ENCODE assay signal across 21 cellular contexts in genomic region chr7:95804090-95804489, GRCh38. TPM values are rescaled to one million over a fixed set of nuclear protein-coding genes. Genes with fewer than 3 reads are reported as not detected.
"Had no signal": no experiment of that assay in that cellular context is flagged by ENCODE, and none has a peak within 500 bp of the region (broad histone marks: within the 10 kb centered on the region; RNA-seq: fewer than 3 reads in every experiment).

No MANE protein-coding gene starts in this region.

- H3K9me3 Mint-ChIP-seq: type B pancreatic cell had no signal

- ATAC-seq: esophagus mucosa; gastrocnemius medialis; heart right ventricle; left lobe of liver; naive thymus-derived CD4-positive, alpha-beta T cell had no signal

- H3K9me3 ChIP-seq: gastrocnemius medialis, heart right ventricle, neutrophil, ovary, right atrium auricular region, sigmoid colon, stomach had no signal

- H3K27me3 ChIP-seq: dorsolateral prefrontal cortex, gastrocnemius medialis, heart right ventricle, neutrophil, ovary, right atrium auricular region, sigmoid colon, stomach had no signal

- H3K4me1 ChIP-seq: gastrocnemius medialis, heart right ventricle, right atrium auricular region, sigmoid colon, stomach had no signal

- H3K4me1 Mint-ChIP-seq: naive thymus-derived CD4-positive, alpha-beta T cell had no signal

- H3K36me3 ChIP-seq: gastrocnemius medialis, neutrophil, ovary, right atrium auricular region, stomach had no signal

- H3K4me3 ChIP-seq: gastrocnemius medialis, heart right ventricle, ovary, right atrium auricular region, sigmoid colon, stomach had no signal

- H3K27ac ChIP-seq: dorsolateral prefrontal cortex, gastrocnemius medialis, heart right ventricle, neutrophil, ovary, right atrium auricular region, sigmoid colon, stomach had no signal

- H3K4me3 Mint-ChIP-seq: naive thymus-derived CD4-positive, alpha-beta T cell; nephron progenitor cell; type B pancreatic cell had no signal

- H3K36me3 Mint-ChIP-seq: naive thymus-derived CD4-positive, alpha-beta T cell; type B pancreatic cell had no signal

- H3K27ac Mint-ChIP-seq: naive thymus-derived CD4-positive, alpha-beta T cell; nephron progenitor cell; type B pancreatic cell had no signal

- DNase-seq: cortex of kidney; dorsolateral prefrontal cortex; effector CD8-positive, alpha-beta T cell; gastrocnemius medialis; heart right ventricle; hypothalamus; islet precursor cell; mammary epithelial cell; naive thymus-derived CD4-positive, alpha-beta T cell; nephron progenitor cell; ovary; sigmoid colon; small intestine; stimulated activated CD4-positive, alpha-beta T cell treated with anti-CD3 and anti-CD28 coated beads, Interleukin-12 subunit alpha, Interleukin-12 subunit beta, amount 100 ng/mL, for 4 hours; stimulated activated naive CD4-positive, alpha-beta T cell; stomach had no signal

RNA-seq across cellular contexts. Expression of gene DYNC1I1, which starts 31.7 kb away (rescaled TPM):
- polyA plus RNA-seq: naive thymus-derived CD4-positive, alpha-beta T cell had no signal
